22 cellular contexts compared by ENCODE assay signal in the genomic region with DNA sequence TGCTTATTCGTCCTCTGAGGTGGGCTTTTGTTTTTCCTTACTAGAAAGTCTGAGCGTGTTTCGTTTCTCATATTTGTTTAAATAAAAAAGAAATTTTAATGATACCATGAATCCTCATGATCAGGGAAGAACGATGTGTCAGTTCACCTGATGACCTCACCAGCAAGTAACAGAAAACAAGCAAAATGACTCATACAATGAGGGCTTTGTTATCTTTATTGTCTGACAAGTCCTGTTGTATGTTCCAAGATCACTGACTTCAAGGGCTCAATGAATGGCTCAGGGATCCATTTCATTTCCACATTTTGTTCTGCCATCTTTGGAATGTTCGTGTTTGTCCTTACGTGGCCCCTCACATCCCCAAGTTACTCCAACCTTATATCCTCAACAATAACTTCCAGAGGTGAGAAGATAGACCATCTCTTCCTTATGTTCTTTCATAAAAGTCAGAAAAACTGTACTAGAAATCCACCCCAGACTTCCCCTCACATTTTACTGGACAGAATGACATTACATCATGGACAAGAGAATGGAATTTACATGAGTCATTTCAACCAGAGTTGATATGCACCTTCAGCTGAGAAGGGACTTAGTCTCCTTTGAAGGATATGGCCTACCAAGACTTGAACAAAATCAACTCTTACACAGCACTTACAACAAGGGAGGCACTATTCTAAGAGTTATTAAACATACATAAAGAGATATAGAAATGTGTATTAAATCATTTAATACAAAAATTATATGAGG.
DNase-seq lines count a peak whose midpoint lies in the region; FAIRE-seq and TF ChIP-seq lines count a peak whose summit lies in the region.
"Had no signal": no experiment of that assay in that cellular context is flagged by ENCODE, and none has a peak within 500 bp of the region (broad histone marks: within the 10 kb centered on the region; RNA-seq: fewer than 3 reads in every experiment).

No MANE protein-coding gene starts in this region.

- H3K4me1 ChIP-seq in HEK293 (ENCODE audit: control insufficient read depth, insufficient read depth, low read length): no peaks in the 10 kb centered on the region
- H3K4me1 ChIP-seq in astrocyte (ENCODE audit: insufficient read depth, low read length): no peaks in the 10 kb centered on the region
- no peaks in the 10 kb centered on the region for H3K4me1 ChIP-seq in hepatocyte (ENCODE audit: insufficient read depth)
- H3K4me1 ChIP-seq: A549, testis had no signal

- CTCF ChIA-PET in HEK293 (lab: Yijun Ruan, JAX): no interaction called here

- H3K27me3 ChIP-seq in astrocyte (ENCODE audit: insufficient read depth, low read length) (no peaks in the 10 kb centered on the region), hepatocyte (no peaks in the 10 kb centered on the region)
- H3K27me3 ChIP-seq: testis had no signal

- DNase-seq in ACHN (peak; percentile 15), astrocyte (ENCODE audit: low read depth) (peak; percentile 43), hepatocyte (ENCODE audit: low spot score) (peak; percentile 4), NCI-H510A (lab: John Stamatoyannopoulos, UW) (no peak), NCI-H2196 treated with DMSO at 0.1 percent for 48 hours (lab: John Stamatoyannopoulos, UW; ENCODE audit: unreplicated experiment) (no peak), NCI-H2171 treated with DMSO at 0.1 percent for 48 hours (lab: John Stamatoyannopoulos, UW) (no peak), immature natural killer cell (no peak)
- DNase-seq: activated CD4-positive, alpha-beta memory T cell treated with anti-CD3 and anti-CD28 coated beads, Interleukin-2, amount 10 ng/mL, durations not matched to agents 7 days and 5 days; activated T-cell treated with anti-CD3 and anti-CD28 coated beads, Interleukin-2, amount 50 U/mL, for 72 hours; CD4-positive, alpha-beta memory T cell; Karpas-422; left colon; NCI-H1694; NCI-H524; PC-9; stimulated activated CD4-positive, alpha-beta T cell treated with anti-CD3 and anti-CD28 coated beads, Interleukin-4, amount 100 ng/mL, for 24 hours; SW 1271; testis had no signal

- H2AFZ ChIP-seq in astrocyte (ENCODE audit: low read depth, low read length) (peak overlapping the region; percentile 3), hepatocyte (no peak overlapping the region)
- H2AFZ ChIP-seq: PC-9 had no signal

- no peaks in the 10 kb centered on the region for H3K36me3 ChIP-seq in HEK293 (ENCODE audit: control insufficient read depth in 2 of 2, insufficient read depth in 1 of 2, low read length in 2 of 2)
- no peaks in the 10 kb centered on the region for H3K36me3 ChIP-seq in astrocyte (ENCODE audit: insufficient read depth, low read length)
- H3K36me3 ChIP-seq in hepatocyte (replicated peaks; ENCODE audit: insufficient read depth, low read depth): no peaks in the 10 kb centered on the region

- H3K4me2 ChIP-seq in astrocyte (ENCODE audit: low read length) (no peak overlapping the region), hepatocyte (no peak overlapping the region)
- H3K4me2 ChIP-seq: A549, PC-9 had no signal

- no peak overlapping the region for H3K4me3 ChIP-seq in HEK293 (ENCODE audit: low read depth, low read length)
- H3K4me3 ChIP-seq in astrocyte (ENCODE audit: insufficient read depth, low read depth, low read length): no peak overlapping the region
- H3K4me3 ChIP-seq in hepatocyte: no peak overlapping the region
- H3K4me3 ChIP-seq: A549, PC-9, testis had no signal

- WGBS in hepatocyte (ENCODE audit: low lambda C conversion rate, missing lambda C conversion rate): 82% methylated on average over 6 of the region's 6 CpGs

- no peak overlapping the region for H3K9ac ChIP-seq in astrocyte (ENCODE audit: low read length)

- H3K9me3 Mint-ChIP-seq in astrocyte (ENCODE audit: unreplicated experiment) (no peaks in the 10 kb centered on the region), immature natural killer cell (peaks cover 0 to 21% (median 3%) of the 10 kb centered on the region in 6 donors)
- H3K9me3 Mint-ChIP-seq: activated CD4-positive, alpha-beta memory T cell treated with anti-CD3 and anti-CD28 coated beads, Interleukin-2, amount 10 ng/mL, durations not matched to agents 7 days and 5 days had no signal

- H4K20me1 ChIP-seq in astrocyte (ENCODE audit: insufficient read depth, low read length) (no peaks in the 10 kb centered on the region), hepatocyte (ENCODE audit: insufficient read depth, poor library complexity, severe bottlenecking) (no peaks in the 10 kb centered on the region)

- H3K27me3 Mint-ChIP-seq in astrocyte (ENCODE audit: low read depth, unreplicated experiment): no peaks in the 10 kb centered on the region
- no peaks in the 10 kb centered on the region for H3K27me3 Mint-ChIP-seq in immature natural killer cell (ENCODE audit: low read depth in 3 of 3)
- H3K27me3 Mint-ChIP-seq: activated CD4-positive, alpha-beta memory T cell treated with anti-CD3 and anti-CD28 coated beads, Interleukin-2, amount 10 ng/mL, durations not matched to agents 7 days and 5 days; CD4-positive, alpha-beta memory T cell had no signal

- in situ Hi-C loops in ACHN (cut with HindIII; ENCODE audit: low pct_ligation_motif_present, low pct_unique_long_range_greater_than_20kb, low sequenced_read_pairs): no loop called here

- FAIRE-seq in astrocyte (lab: Jason Lieb, UNC): no peak
- FAIRE-seq: A549, endometrium had no signal

- H3K27ac ChIP-seq in HEK293 (ENCODE audit: extremely low read depth, low read depth, low read length) (no peak overlapping the region), astrocyte (ENCODE audit: low read depth, low read length) (no peak overlapping the region), hepatocyte (no peak overlapping the region)
- H3K27ac ChIP-seq: A549, PC-9, testis, VCaP had no signal

- H3K4me3 Mint-ChIP-seq in astrocyte (ENCODE audit: unreplicated experiment) (no peak overlapping the region), immature natural killer cell (no peak overlapping the region)
- H3K4me3 Mint-ChIP-seq: activated CD4-positive, alpha-beta memory T cell treated with anti-CD3 and anti-CD28 coated beads, Interleukin-2, amount 10 ng/mL, durations not matched to agents 7 days and 5 days; activated T-cell treated with anti-CD3 and anti-CD28 coated beads, Interleukin-2, amount 50 U/mL, for 72 hours; CD4-positive, alpha-beta memory T cell had no signal

- POLR2A ChIA-PET in HEK293 (lab: Yijun Ruan, JAX): no interaction called here

- H3K4me1 Mint-ChIP-seq in astrocyte (ENCODE audit: low read depth, unreplicated experiment) (peaks cover 5% of the 10 kb centered on the region), immature natural killer cell (no peaks in the 10 kb centered on the region)
- H3K4me1 Mint-ChIP-seq: activated CD4-positive, alpha-beta memory T cell treated with anti-CD3 and anti-CD28 coated beads, Interleukin-2, amount 10 ng/mL, durations not matched to agents 7 days and 5 days; CD4-positive, alpha-beta memory T cell had no signal

- H3K9me3 ChIP-seq in HEK293 (ENCODE audit: control insufficient read depth, insufficient read depth, low read depth, low read length) (no peaks in the 10 kb centered on the region), astrocyte (ENCODE audit: insufficient read depth, low read depth, low read length) (no peaks in the 10 kb centered on the region), hepatocyte (ENCODE audit: low read depth) (no peaks in the 10 kb centered on the region)
- H3K9me3 ChIP-seq: A549, testis had no signal

- no peaks in the 10 kb centered on the region for H3K36me3 Mint-ChIP-seq in astrocyte (ENCODE audit: low read depth, unreplicated experiment)
- H3K36me3 Mint-ChIP-seq in immature natural killer cell: no peaks in the 10 kb centered on the region
- H3K36me3 Mint-ChIP-seq: CD4-positive, alpha-beta memory T cell had no signal

- TF ChIP-seq CTCF in HEK293 (tag by site-specific recombination; IDR thresholded peaks at IDR 0.05) (no peak), astrocyte (IDR thresholded peaks at IDR 0.05; ENCODE audit: insufficient read depth, low read depth, low read length) (no peak), hepatocyte (IDR thresholded peaks at IDR 0.05; ENCODE audit: poor library complexity) (no peak)

- H3K79me2 ChIP-seq in astrocyte (ENCODE audit: insufficient read depth, low read length): no peaks in the 10 kb centered on the region
- no peaks in the 10 kb centered on the region for H3K79me2 ChIP-seq in hepatocyte

- H3K9me2 ChIP-seq in hepatocyte (replicated peaks; ENCODE audit: insufficient read depth): no peaks in the 10 kb centered on the region

- H3K27ac Mint-ChIP-seq in astrocyte (ENCODE audit: unreplicated experiment): peak overlapping the region; percentile 81
- no peak overlapping the region for H3K27ac Mint-ChIP-seq in immature natural killer cell
- H3K27ac Mint-ChIP-seq: activated CD4-positive, alpha-beta memory T cell treated with anti-CD3 and anti-CD28 coated beads, Interleukin-2, amount 10 ng/mL, durations not matched to agents 7 days and 5 days; activated T-cell treated with anti-CD3 and anti-CD28 coated beads, Interleukin-2, amount 50 U/mL, for 72 hours; CD4-positive, alpha-beta memory T cell had no signal

TF ChIP-seq in HEK293, 187 proteins besides CTCF, POLR2A, EP300 and RAD21 (continues in another document):
- TF ChIP-seq ZNF514 (tag by site-specific recombination; IDR thresholded peaks at IDR 0.05) (no peak), ZNF629 (tag by site-specific recombination; IDR thresholded peaks at IDR 0.05) (peak; percentile 59; the same call in 1 of the 2 replicates), ZBTB48 (tag by site-specific recombination; IDR thresholded peaks at IDR 0.05) (0 out of 2 replicates have a peak, but pooled peaks have one; percentile 39), MEIS1 (CRISPR knock-in tag; IDR thresholded peaks at IDR 0.05; ENCODE audit: borderline replicate concordance) (no peak), ZNF211 (tag by site-specific recombination; IDR thresholded peaks at IDR 0.05; ENCODE audit: low read depth) (no peak), ZNF416 (tag by site-specific recombination; IDR thresholded peaks at IDR 0.05) (no peak), ZXDB (tag by site-specific recombination; IDR thresholded peaks at IDR 0.05) (0 out of 2 replicates have a peak, but pooled peaks have one; percentile 20), ZNF274 (IDR thresholded peaks at IDR 0.05; ENCODE audit: low read length) (no peak), ZNF274 (tag by site-specific recombination; IDR thresholded peaks at IDR 0.05; ENCODE audit: borderline replicate concordance) (no peak), ZNF366 (tag by site-specific recombination; conservative IDR thresholded peaks at IDR 0.05) (peak; percentile 46)

Comparison
In these comparisons a context has a peak if more than half of its experiments do, and no peak if none do; other contexts are left out.
1. DNase-seq: peak in ACHN (single experiment), astrocyte (single experiment) and hepatocyte (single experiment); none in NCI-H510A (single experiment), NCI-H2196 treated with DMSO at 0.1 percent for 48 hours (single experiment), NCI-H2171 treated with DMSO at 0.1 percent for 48 hours (single experiment) and immature natural killer cell (0 of 3).